In the genomic region with DNA sequence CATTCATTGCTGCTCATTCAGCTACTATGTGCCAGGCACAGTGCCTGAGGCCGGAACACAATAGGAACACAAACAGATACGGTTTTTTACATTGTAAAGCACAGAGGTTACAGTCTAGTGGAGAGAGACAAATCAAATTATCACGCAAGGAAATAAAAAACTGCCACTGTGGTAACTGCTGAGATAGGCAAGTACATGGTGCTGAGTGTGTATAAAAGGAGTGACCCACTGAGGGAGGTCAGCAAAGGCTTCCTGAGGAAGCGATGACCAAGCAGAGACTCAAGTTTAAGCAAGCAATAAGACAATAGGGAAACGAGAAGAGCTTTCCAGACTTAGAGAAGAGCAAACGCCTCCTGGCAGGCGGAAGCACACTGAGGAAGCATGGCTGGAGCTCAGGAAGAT, we compare ENCODE assay signal across 10 cellular contexts. TPM values are rescaled to one million over a fixed set of nuclear protein-coding genes. Genes with fewer than 3 reads are reported as not detected.
DNase-seq lines count a peak whose midpoint lies in the region; ATAC-seq lines count a peak whose summit lies in the region.
"Had no signal": no experiment of that assay in that cellular context is flagged by ENCODE, and none has a peak within 500 bp of the region (broad histone marks: within the 10 kb centered on the region; RNA-seq: fewer than 3 reads in every experiment).

No MANE protein-coding gene starts in this region.

- peak; percentile 62 to 86 for ATAC-seq in left cardiac atrium
- peak; percentile 87 for ATAC-seq in sciatic nerve
- no peak for ATAC-seq in GM21423 (IDR thresholded peaks at IDR 0.05; ENCODE audit: unreplicated experiment)
- ATAC-seq in GM21515 (IDR thresholded peaks at IDR 0.05; ENCODE audit: unreplicated experiment), result no peak
- no peak for ATAC-seq in GM18868 (IDR thresholded peaks at IDR 0.05; ENCODE audit: unreplicated experiment)

- intact Hi-C loops in left cardiac atrium (cut with DNase I) (no loop called here), sciatic nerve (cut with DNase I) (no loop called here)

- peak; percentile 27 for DNase-seq in GM03348 (ENCODE audit: low spot score)
- DNase-seq in amniotic epithelial cell (ENCODE audit: low read depth), result peak; percentile 57
- peak; percentile 55 for DNase-seq in left cardiac atrium
- DNase-seq in sciatic nerve (ENCODE audit: low spot score), result no peak
- no peak for DNase-seq in DMS53 treated with DMSO at 0.1 percent for 48 hours (lab: John Stamatoyannopoulos, UW; ENCODE audit: unreplicated experiment)
- DNase-seq: CD8-positive, alpha-beta memory T cell; NCI-H2081 had no signal

RNA-seq across cellular contexts. Expression of gene NUFIP1, which starts 56.4 kb away (rescaled TPM):
- total RNA-seq in left cardiac atrium (1 to 10 TPM; 3.0 to 4.7 TPM), sciatic nerve (6.3 TPM)

RNA-seq across cellular contexts. Expression of gene GPALPP1, which starts 56.5 kb away (rescaled TPM):
- 10 to 100 TPM; 12.6 to 14.2 TPM for total RNA-seq in left cardiac atrium
- total RNA-seq in sciatic nerve, result 35.0 TPM

Comparison
In these comparisons a context has a peak if more than half of its experiments do, and no peak if none do; other contexts are left out.
1. DNase-seq: peak in GM03348 (single experiment), amniotic epithelial cell (single experiment) and left cardiac atrium (single experiment); none in sciatic nerve (single experiment) and DMS53 treated with DMSO at 0.1 percent for 48 hours (single experiment).
2. ATAC-seq: peak in left cardiac atrium (2 of 2) and sciatic nerve (single experiment); none in GM21423 (single experiment), GM21515 (single experiment) and GM18868 (single experiment).